In genomic region chr2:78431241-78431640, GRCh38 we compare ENCODE assay signal across 18 cellular contexts.
DNase-seq lines count a peak whose midpoint lies in the region; ATAC-seq and TF ChIP-seq lines count a peak whose summit lies in the region.
"Had no signal": no experiment of that assay in that cellular context is flagged by ENCODE, and none has a peak within 500 bp of the region (broad histone marks: within the 10 kb centered on the region; RNA-seq: fewer than 3 reads in every experiment).

No MANE protein-coding gene starts in this region.

- H3K23ac ChIP-seq in mesendoderm (ENCODE audit: low read length): no peak overlapping the region

- H3K79me1 ChIP-seq in mesendoderm (ENCODE audit: low read length): no peaks in the 10 kb centered on the region

- H3K4me1 ChIP-seq in GM23338 (ENCODE audit: insufficient read depth) (no peaks in the 10 kb centered on the region), mesendoderm (ENCODE audit: control insufficient read depth, low read depth, low read length) (no peaks in the 10 kb centered on the region)
- H3K4me1 ChIP-seq: heart right ventricle, Peyer's patch had no signal

- H3K4me3 Mint-ChIP-seq in GM23338 (no peak overlapping the region), osteocyte (ENCODE audit: unreplicated experiment) (no peak overlapping the region)
- H3K4me3 Mint-ChIP-seq: CD4-positive, CD25-positive, alpha-beta regulatory T cell; dendritic cell treated with granulocyte-macrophage colony-stimulating factor and Interleukin-4, amounts not matched to agents 40 ng/mL and 50 ng/mL, for 4 days had no signal

- H2BK120ac ChIP-seq in mesendoderm (ENCODE audit: low read depth, low read length): no peak overlapping the region

- H4K20me1 ChIP-seq in GM23338 (replicated peaks; ENCODE audit: insufficient read depth): no peaks in the 10 kb centered on the region

- H3K27me3 Mint-ChIP-seq in GM23338 (ENCODE audit: insufficient read depth, low read depth, poor library complexity) (no peaks in the 10 kb centered on the region), osteocyte (ENCODE audit: unreplicated experiment) (no peaks in the 10 kb centered on the region)
- H3K27me3 Mint-ChIP-seq: CD4-positive, CD25-positive, alpha-beta regulatory T cell; dendritic cell treated with granulocyte-macrophage colony-stimulating factor and Interleukin-4, amounts not matched to agents 40 ng/mL and 50 ng/mL, for 4 days had no signal

- H2AFZ ChIP-seq in GM23338: no peak overlapping the region

- no CpG with 5 or more reads among the region's 3 CpGs for whole genome bisulfite sequencing in mesendoderm (ENCODE audit: extremely low coverage, insufficient coverage, low lambda C conversion rate)

- H3K18ac ChIP-seq in mesendoderm (ENCODE audit: low read length): no peak overlapping the region

- DNase-seq in GM23338 (ENCODE audit: low spot score) (peak; percentile 26), NCI-H1105 (lab: John Stamatoyannopoulos, UW) (peak; percentile 8), RKO (ENCODE audit: low spot score) (peak; percentile 5), mesendoderm (peak; percentile 14), COR-L47 (lab: John Stamatoyannopoulos, UW) (no peak), GDM1 (lab: John Stamatoyannopoulos, UW) (no peak), osteocyte (ENCODE audit: extremely low spot score, unreplicated experiment) (no peak)
- DNase-seq in activated CD4-positive, alpha-beta T cell treated with anti-CD3 and anti-CD28 coated beads for 1 hour: no peak
- DNase-seq: activated CD4-positive, CD25-positive, alpha-beta regulatory T cell treated with anti-CD3 and anti-CD28 coated beads, Interleukin-2, amount 50 U/mL, for 72 hours; activated CD8-positive, alpha-beta memory T cell treated with anti-CD3 and anti-CD28 coated beads, Interleukin-2, amount 50 U/mL, for 4 hours; activated naive CD4-positive, alpha-beta T cell; CD4-positive, CD25-positive, alpha-beta regulatory T cell; heart right ventricle; NCI-H2029; ovary; Peyer's patch had no signal

- peak; percentile 42 to 65 for TF ChIP-seq CTCF in GM23338 (conservative IDR thresholded peaks at IDR 0.05; ENCODE audit: low read depth in 2 of 2)
- TF ChIP-seq CTCF in osteocyte (IDR thresholded peaks at IDR 0.05): no peak

- no peak overlapping the region for H3K27ac Mint-ChIP-seq in GM23338
- H3K27ac Mint-ChIP-seq in osteocyte (ENCODE audit: unreplicated experiment): no peak overlapping the region
- H3K27ac Mint-ChIP-seq: CD4-positive, CD25-positive, alpha-beta regulatory T cell; dendritic cell treated with granulocyte-macrophage colony-stimulating factor and Interleukin-4, amounts not matched to agents 40 ng/mL and 50 ng/mL, for 4 days had no signal

- H3K4me1 Mint-ChIP-seq in GM23338: no peaks in the 10 kb centered on the region
- no peaks in the 10 kb centered on the region for H3K4me1 Mint-ChIP-seq in osteocyte (ENCODE audit: unreplicated experiment)
- H3K4me1 Mint-ChIP-seq: CD4-positive, CD25-positive, alpha-beta regulatory T cell had no signal

- no peak overlapping the region for H3K4me3 ChIP-seq in GM23338
- H3K4me3 ChIP-seq in mesendoderm (ENCODE audit: low read length): no peak overlapping the region
- H3K4me3 ChIP-seq: heart right ventricle, ovary, Peyer's patch had no signal

- H3K36me3 Mint-ChIP-seq in GM23338 (ENCODE audit: low read depth): no peaks in the 10 kb centered on the region
- no peaks in the 10 kb centered on the region for H3K36me3 Mint-ChIP-seq in osteocyte (ENCODE audit: unreplicated experiment)
- H3K36me3 Mint-ChIP-seq: CD4-positive, CD25-positive, alpha-beta regulatory T cell had no signal

- no peak overlapping the region for H2BK15ac ChIP-seq in mesendoderm (replicated peaks; ENCODE audit: low read depth)

- no peak overlapping the region for H2AK5ac ChIP-seq in mesendoderm (ENCODE audit: low read length)

- H3K9ac ChIP-seq in mesendoderm (ENCODE audit: low read length): no peak overlapping the region

- H2BK5ac ChIP-seq in mesendoderm (ENCODE audit: low read length): no peak overlapping the region

- no peak overlapping the region for H3K4ac ChIP-seq in mesendoderm (ENCODE audit: low read depth, low read length)

- no peak overlapping the region for H3K56ac ChIP-seq in mesendoderm (ENCODE audit: low read length)

- no peak overlapping the region for H4K5ac ChIP-seq in mesendoderm (ENCODE audit: low read length)

- H3K27ac ChIP-seq in GM23338 (ENCODE audit: low read depth) (no peak overlapping the region), mesendoderm (ENCODE audit: low read depth, low read length) (no peak overlapping the region)
- H3K27ac ChIP-seq: heart right ventricle, HL-60, ovary, Peyer's patch had no signal

- H3K9me3 Mint-ChIP-seq in GM23338 (no peaks in the 10 kb centered on the region), osteocyte (ENCODE audit: unreplicated experiment) (no peaks in the 10 kb centered on the region)
- H3K9me3 Mint-ChIP-seq: dendritic cell treated with granulocyte-macrophage colony-stimulating factor and Interleukin-4, amounts not matched to agents 40 ng/mL and 50 ng/mL, for 4 days had no signal

- H3K79me2 ChIP-seq in GM23338 (replicated peaks; ENCODE audit: insufficient read depth) (no peaks in the 10 kb centered on the region), mesendoderm (ENCODE audit: control insufficient read depth, insufficient read depth, low read length) (no peaks in the 10 kb centered on the region)

- H3K27me3 ChIP-seq in GM23338 (ENCODE audit: insufficient read depth) (no peaks in the 10 kb centered on the region), mesendoderm (ENCODE audit: insufficient read depth, low read length, poor library complexity) (no peaks in the 10 kb centered on the region)
- H3K27me3 ChIP-seq: heart right ventricle, ovary, Peyer's patch had no signal

- H3K4me2 ChIP-seq in GM23338: no peak overlapping the region
- H3K4me2 ChIP-seq in mesendoderm (ENCODE audit: low read length): no peak overlapping the region

- H3K36me3 ChIP-seq in GM23338 (ENCODE audit: insufficient read depth) (no peaks in the 10 kb centered on the region), mesendoderm (ENCODE audit: control insufficient read depth, insufficient read depth, low read length) (no peaks in the 10 kb centered on the region)
- H3K36me3 ChIP-seq: heart right ventricle, ovary, Peyer's patch had no signal

- no peaks in the 10 kb centered on the region for H3K9me2 ChIP-seq in GM23338 (ENCODE audit: insufficient read depth)

- no peak overlapping the region for H4K8ac ChIP-seq in mesendoderm (ENCODE audit: low read depth, low read length)

- peak; percentile 38; the same call in 2 of the 3 replicates for ATAC-seq in GM23338
- ATAC-seq: heart right ventricle had no signal

- no peaks in the 10 kb centered on the region for H3F3A ChIP-seq in GM23338 (replicated peaks; ENCODE audit: low read depth)

TF ChIP-seq in GM23338, 12 proteins besides CTCF, POLR2A, EP300 and RAD21 (continues in another document):
- TF ChIP-seq, protein P1, sequence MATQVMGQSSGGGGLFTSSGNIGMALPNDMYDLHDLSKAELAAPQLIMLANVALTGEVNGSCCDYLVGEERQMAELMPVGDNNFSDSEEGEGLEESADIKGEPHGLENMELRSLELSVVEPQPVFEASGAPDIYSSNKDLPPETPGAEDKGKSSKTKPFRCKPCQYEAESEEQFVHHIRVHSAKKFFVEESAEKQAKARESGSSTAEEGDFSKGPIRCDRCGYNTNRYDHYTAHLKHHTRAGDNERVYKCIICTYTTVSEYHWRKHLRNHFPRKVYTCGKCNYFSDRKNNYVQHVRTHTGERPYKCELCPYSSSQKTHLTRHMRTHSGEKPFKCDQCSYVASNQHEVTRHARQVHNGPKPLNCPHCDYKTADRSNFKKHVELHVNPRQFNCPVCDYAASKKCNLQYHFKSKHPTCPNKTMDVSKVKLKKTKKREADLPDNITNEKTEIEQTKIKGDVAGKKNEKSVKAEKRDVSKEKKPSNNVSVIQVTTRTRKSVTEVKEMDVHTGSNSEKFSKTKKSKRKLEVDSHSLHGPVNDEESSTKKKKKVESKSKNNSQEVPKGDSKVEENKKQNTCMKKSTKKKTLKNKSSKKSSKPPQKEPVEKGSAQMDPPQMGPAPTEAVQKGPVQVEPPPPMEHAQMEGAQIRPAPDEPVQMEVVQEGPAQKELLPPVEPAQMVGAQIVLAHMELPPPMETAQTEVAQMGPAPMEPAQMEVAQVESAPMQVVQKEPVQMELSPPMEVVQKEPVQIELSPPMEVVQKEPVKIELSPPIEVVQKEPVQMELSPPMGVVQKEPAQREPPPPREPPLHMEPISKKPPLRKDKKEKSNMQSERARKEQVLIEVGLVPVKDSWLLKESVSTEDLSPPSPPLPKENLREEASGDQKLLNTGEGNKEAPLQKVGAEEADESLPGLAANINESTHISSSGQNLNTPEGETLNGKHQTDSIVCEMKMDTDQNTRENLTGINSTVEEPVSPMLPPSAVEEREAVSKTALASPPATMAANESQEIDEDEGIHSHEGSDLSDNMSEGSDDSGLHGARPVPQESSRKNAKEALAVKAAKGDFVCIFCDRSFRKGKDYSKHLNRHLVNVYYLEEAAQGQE (IDR thresholded peaks at IDR 0.05; ENCODE audit: unreplicated experiment): no peak
- TF ChIP-seq EZH2 (IDR thresholded peaks at IDR 0.05; ENCODE audit: low read depth, unreplicated experiment) (no peak), ZNF331 (CRISPR knock-in tag; IDR thresholded peaks at IDR 0.05; ENCODE audit: low read depth) (no peak), ETS1 (IDR thresholded peaks at IDR 0.05) (no peak), STAT1 (IDR thresholded peaks at IDR 0.05; ENCODE audit: unreplicated experiment) (no peak)

Comparison
In these comparisons a context has a peak if more than half of its experiments do, and no peak if none do; other contexts are left out.
1. DNase-seq: peak in GM23338 (single experiment), NCI-H1105 (single experiment), RKO (single experiment) and mesendoderm (single experiment); none in activated CD4-positive, alpha-beta T cell treated with anti-CD3 and anti-CD28 coated beads for 1 hour (single experiment), COR-L47 (single experiment), GDM1 (single experiment) and osteocyte (single experiment).